In genomic region chr11:20363500-20364411, GRCh38 we compare ENCODE assay signal across 9 cellular contexts. TPM values are rescaled to one million over a fixed set of nuclear protein-coding genes. Genes with fewer than 3 reads are reported as not detected.
DNase-seq lines count a peak whose midpoint lies in the region; ATAC-seq, FAIRE-seq and TF ChIP-seq lines count a peak whose summit lies in the region.
"Had no signal": no experiment of that assay in that cellular context is flagged by ENCODE, and none has a peak within 500 bp of the region (broad histone marks: within the 10 kb centered on the region; RNA-seq: fewer than 3 reads in every experiment).

HTATIP2 (plus strand) TSS chr11:20363714; CDS start chr11:20364238, 524 bp downstream.

- DNase-seq in DMS 273 (lab: John Stamatoyannopoulos, UW; ENCODE audit: unreplicated experiment) (peak; percentile 57), DMS 273 treated with DMSO at 0.1 percent for 48 hours (lab: John Stamatoyannopoulos, UW) (no peak), NCI-H345 (lab: John Stamatoyannopoulos, UW) (peak; percentile 74), endothelial cell of umbilical vein (ENCODE audit: low read depth, low spot score) (peak; percentile 69), middle frontal gyrus (ENCODE audit: extremely low spot score, low spot score) (peak; percentile 59)
- DNase-seq in activated CD8-positive, alpha-beta memory T cell treated with anti-CD3 and anti-CD28 coated beads, Interleukin-2, amount 50 U/mL, for 4 hours: peak; percentile 82
- peak; percentile 35 to 54 for DNase-seq in stimulated activated CD8-positive, alpha-beta memory T cell treated with anti-CD3 and anti-CD28 coated beads, Interleukin-2, amount 100 ng/mL, for 1 hour (ENCODE audit: low read depth in 2 of 2)

- peaks cover 46% of the 10 kb centered on the region for H3K4me1 ChIP-seq in endothelial cell of umbilical vein (ENCODE audit: control insufficient read depth, extremely low read depth, insufficient read depth, low read length)

- dilution Hi-C loops in endothelial cell of umbilical vein (cut with MboI; ENCODE audit: extremely low pct_ligation_motif_present, low sequenced_read_pairs): no loop called here

- no peak for TF ChIP-seq CTCF in endothelial cell of umbilical vein (IDR thresholded peaks at IDR 0.05; ENCODE audit: extremely low read depth in 1 of 2, insufficient read depth in 1 of 2, low read depth in 1 of 2, low read length in 2 of 2)

- H2AFZ ChIP-seq in endothelial cell of umbilical vein (ENCODE audit: low read depth, low read length): peak within 1 kb of the TSS; percentile 10

- peak within 1 kb of the TSS; percentile 75 for H3K9ac ChIP-seq in endothelial cell of umbilical vein (replicated peaks; ENCODE audit: extremely low read depth, insufficient read depth, low read length)

- H3K27ac ChIP-seq in endothelial cell of umbilical vein (ENCODE audit: insufficient read depth, low read depth, low read length): peak within 1 kb of the TSS; percentile 44
- H3K27ac ChIP-seq: 22Rv1 had no signal

- H3K9me1 ChIP-seq in endothelial cell of umbilical vein (replicated peaks; ENCODE audit: control insufficient read depth, extremely low read depth, insufficient read depth, low read length): no peaks in the 10 kb centered on the region

- FAIRE-seq in endothelial cell of umbilical vein (lab: Jason Lieb, UNC): peak; percentile 71

- POLR2A ChIA-PET in endothelial cell of umbilical vein (lab: Charles Lee): no interaction called here

- peaks cover 11% of the 10 kb centered on the region for H3K79me2 ChIP-seq in endothelial cell of umbilical vein (ENCODE audit: control insufficient read depth, insufficient read depth, low read length)

- peak; percentile 95 for ATAC-seq in HG02885 (IDR thresholded peaks at IDR 0.05; ENCODE audit: poor library complexity, unreplicated experiment)

- intact Hi-C loops in endothelial cell of umbilical vein (cut with micrococcal nuclease): no loop called here

- TF ChIP-seq POLR2A in endothelial cell of umbilical vein (IDR thresholded peaks at IDR 0.05; ENCODE audit: low read depth, low read length): peak; percentile 34

- H3K9me3 ChIP-seq in endothelial cell of umbilical vein (replicated peaks; ENCODE audit: control insufficient read depth, insufficient read depth, low read length): no peaks in the 10 kb centered on the region

- CTCF ChIA-PET in endothelial cell of umbilical vein (lab: Charles Lee): interaction anchor here (1.0 to 4.8 kb wide), 3 partner anchors 9 to 33 kb away, joined by 3 to 50 read pairs (median 5); no protein-coding TSS in a partner anchor

- H3K36me3 ChIP-seq in endothelial cell of umbilical vein (ENCODE audit: control insufficient read depth in 2 of 2, extremely low read depth in 1 of 2, insufficient read depth in 2 of 2, low read length in 2 of 2): peaks cover 0 to 4% of the 10 kb centered on the region in 2 experiments

- BruUV-seq in endothelial cell of umbilical vein (replicated peaks; lab: Mats Ljungman, UMichigan): TSS peak; percentile 56

- H4K20me1 ChIP-seq in endothelial cell of umbilical vein (replicated peaks; ENCODE audit: control insufficient read depth, extremely low read depth, insufficient read depth, low read length): no peaks in the 10 kb centered on the region

- peak within 1 kb of the TSS; percentile 13 for H3K4me2 ChIP-seq in endothelial cell of umbilical vein (ENCODE audit: insufficient read depth, low read length)

- no peaks in the 10 kb centered on the region for H3K27me3 ChIP-seq in endothelial cell of umbilical vein (ENCODE audit: control insufficient read depth in 2 of 2, insufficient read depth in 2 of 2, low read length in 2 of 2)

- H3K4me3 ChIP-seq in endothelial cell of umbilical vein (replicated peaks in 1 of 3; ENCODE audit: insufficient read depth in 1 of 3, low read depth in 1 of 3, low read length in 3 of 3): peak within 1 kb of the TSS; percentile 12 to 66 (median 13)

TF ChIP-seq in endothelial cell of umbilical vein, 7 proteins besides CTCF, POLR2A, EP300 and RAD21:
- peak; percentile 69 for TF ChIP-seq POLR2AphosphoS5 (IDR thresholded peaks at IDR 0.05; ENCODE audit: insufficient read depth, low read depth, low read length)
- TF ChIP-seq MYC (IDR thresholded peaks at IDR 0.05; ENCODE audit: low read depth, low read length): no peak
- TF ChIP-seq MAX (IDR thresholded peaks at IDR 0.05; ENCODE audit: insufficient read depth, insufficient read length): peak; percentile 59

RNA-seq across cellular contexts. Expression of gene HTATIP2, which starts in this region (rescaled TPM):
- total RNA-seq in endothelial cell of umbilical vein: 54.4 and 57.6 TPM in 2 replicates
- 26.6 and 37.2 TPM in 2 replicates for polyA plus RNA-seq in endothelial cell of umbilical vein
- polyA plus RNA-seq in endothelial cell of umbilical vein (2011; cell fraction: cytosol; rRNA removed): 49.2 and 52.9 TPM in 2 replicates
- polyA plus RNA-seq in endothelial cell of umbilical vein (2011; cell fraction: nucleus; rRNA removed): 27.9 and 40.4 TPM in 2 replicates
- 84.4 and 87.3 TPM in 2 replicates for polyA plus RNA-seq in endothelial cell of umbilical vein (2012)
- polyA minus RNA-seq in endothelial cell of umbilical vein: 40.7 and 43.4 TPM in 2 replicates
- polyA minus RNA-seq in endothelial cell of umbilical vein (2011; cell fraction: cytosol; rRNA and poly(A)+ RNA removed): 52.8 TPM
- polyA minus RNA-seq in endothelial cell of umbilical vein (2011; cell fraction: nucleus; rRNA and poly(A)+ RNA removed): 12.0 and 14.2 TPM in 2 replicates
